ENCODE assay signal across 14 cellular contexts in the genomic region with DNA sequence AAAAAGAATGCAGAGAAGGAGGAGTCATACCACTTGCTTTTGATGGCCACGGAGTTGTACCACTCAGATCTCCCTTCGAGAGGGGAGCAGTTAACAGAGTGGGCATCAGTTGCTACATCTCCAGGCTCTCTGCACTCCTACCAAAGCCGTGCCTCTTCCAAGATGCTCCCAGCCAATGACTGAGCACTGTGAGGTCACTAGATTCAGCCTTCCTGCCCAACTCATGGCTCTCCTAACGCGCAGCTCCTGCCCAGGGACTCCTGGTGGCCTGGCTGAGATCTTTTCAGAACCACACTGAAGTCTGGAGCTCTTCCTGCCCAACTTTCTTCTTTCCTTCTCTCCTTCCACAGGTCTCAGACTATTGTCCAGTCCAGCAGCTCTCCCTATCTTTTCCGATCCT.
DNase-seq lines count a peak whose midpoint lies in the region; ATAC-seq, FAIRE-seq and TF ChIP-seq lines count a peak whose summit lies in the region.
"Had no signal": no experiment of that assay in that cellular context is flagged by ENCODE, and none has a peak within 500 bp of the region (broad histone marks: within the 10 kb centered on the region; RNA-seq: fewer than 3 reads in every experiment).

No MANE protein-coding gene starts in this region.

- no peaks in the 10 kb centered on the region for H3K4me1 Mint-ChIP-seq in T-helper 17 cell

- no peaks in the 10 kb centered on the region for H3K9me3 ChIP-seq in right atrium auricular region
- no peaks in the 10 kb centered on the region for H3K9me3 ChIP-seq in thoracic aorta
- no peaks in the 10 kb centered on the region for H3K9me3 ChIP-seq in T-helper 17 cell (ENCODE audit: control insufficient read depth, low read length, poor library complexity, severe bottlenecking)
- H3K9me3 ChIP-seq: SJCRH30 had no signal

- H3K4me3 ChIP-seq in right atrium auricular region (no peak overlapping the region), thoracic aorta (no peak overlapping the region)
- H3K4me3 ChIP-seq: SJCRH30 had no signal

- DNase-seq in Right ventricle myocardium superior, result no peak
- DNase-seq in right atrium auricular region (ENCODE audit: low spot score), result no peak
- no peak for DNase-seq in left ventricle myocardium superior
- DNase-seq in thoracic aorta (ENCODE audit: low spot score), result no peak
- DNase-seq in D721Med (ENCODE audit: insufficient read length, low spot score), result no peak
- DNase-seq in DMS 273 (lab: John Stamatoyannopoulos, UW; ENCODE audit: unreplicated experiment), result no peak
- no peak for DNase-seq in T-helper 17 cell
- DNase-seq: AML-193, EL, Kasumi-1, NCI-H774, SJCRH30 had no signal

- H3K27me3 Mint-ChIP-seq in T-helper 17 cell, result peaks cover 12% of the 10 kb centered on the region

- H3K36me3 ChIP-seq in right atrium auricular region (no peaks in the 10 kb centered on the region), thoracic aorta (no peaks in the 10 kb centered on the region)
- H3K36me3 ChIP-seq: SJCRH30 had no signal

- no peak for FAIRE-seq in D721Med (lab: Jason Lieb, UNC)
- FAIRE-seq: H54 had no signal

- no peak overlapping the region for H3K27ac ChIP-seq in right atrium auricular region
- peak overlapping the region; percentile 75 for H3K27ac ChIP-seq in VCaP
- no peak overlapping the region for H3K27ac ChIP-seq in thoracic aorta
- H3K27ac ChIP-seq: SJCRH30 had no signal

- ATAC-seq in Right ventricle myocardium superior (ENCODE audit: poor library complexity) (peak; percentile 21), left ventricle myocardium superior (peak; percentile 17), thoracic aorta (ENCODE audit: insufficient number of reproducible peaks, low FRiP score, low read depth) (peak; percentile 51), T-helper 17 cell (no peak)

- H3K36me3 Mint-ChIP-seq in T-helper 17 cell (ENCODE audit: low read depth), result no peaks in the 10 kb centered on the region

- TF ChIP-seq CTCF in right atrium auricular region (IDR thresholded peaks at IDR 0.05) (no peak), VCaP (conservative IDR thresholded peaks at IDR 0.05) (no peak), thoracic aorta (IDR thresholded peaks at IDR 0.05) (no peak), D721Med (IDR thresholded peaks at IDR 0.05; ENCODE audit: insufficient read depth, missing control alignments) (no peak)

- no peak overlapping the region for H3K27ac Mint-ChIP-seq in T-helper 17 cell

- H3K27me3 ChIP-seq in right atrium auricular region (no peaks in the 10 kb centered on the region), thoracic aorta (replicated peaks; ENCODE audit: insufficient read depth) (no peaks in the 10 kb centered on the region)
- H3K27me3 ChIP-seq: SJCRH30 had no signal

- H3K4me1 ChIP-seq in right atrium auricular region (peaks cover 0 to 47% of the 10 kb centered on the region in 2 donors), thoracic aorta (ENCODE audit: control insufficient read depth in 1 of 2, low read depth in 2 of 2) (peaks cover 14 to 43% of the 10 kb centered on the region in 2 donors)

- intact Hi-C loops in Right ventricle myocardium superior (cut with DNase I), result no loop called here
- intact Hi-C loops in left ventricle myocardium superior (cut with micrococcal nuclease), result no loop called here

- H3K4me3 Mint-ChIP-seq in T-helper 17 cell, result no peak overlapping the region
